9 cellular contexts compared by ENCODE assay signal in genomic region chr10:58511765-58512469, GRCh38. TPM values are rescaled to one million over a fixed set of nuclear protein-coding genes. Genes with fewer than 3 reads are reported as not detected.
DNase-seq lines count a peak whose midpoint lies in the region; TF ChIP-seq lines count a peak whose summit lies in the region.
"Had no signal": no experiment of that assay in that cellular context is flagged by ENCODE, and none has a peak within 500 bp of the region (broad histone marks: within the 10 kb centered on the region; RNA-seq: fewer than 3 reads in every experiment).

No MANE protein-coding gene starts in this region.

- no peaks in the 10 kb centered on the region for H3K27me3 Mint-ChIP-seq in neural progenitor cell (ENCODE audit: insufficient read depth, low read depth)

- H3K27ac ChIP-seq in neural progenitor cell = no peak overlapping the region
- H3K27ac ChIP-seq in OCI-LY7 (ENCODE audit: low read depth, low read length, poor library complexity, severe bottlenecking) = no peak overlapping the region

- TF ChIP-seq CTCF in BE2C (IDR thresholded peaks at IDR 0.05; ENCODE audit: low read depth, low read length) (no peak), fibroblast of mammary gland (conservative IDR thresholded peaks at IDR 0.05; ENCODE audit: control insufficient read depth, insufficient read depth, low read depth, low read length) (no peak), neural progenitor cell (IDR thresholded peaks at IDR 0.05) (no peak), OCI-LY7 (conservative IDR thresholded peaks at IDR 0.05; ENCODE audit: low read length) (no peak)

- DNase-seq in BE2C (no peak), NT2/D1 (ENCODE audit: low read depth, low spot score) (no peak), fibroblast of mammary gland (ENCODE audit: low read depth) (peak; percentile 38), neural progenitor cell (ENCODE audit: low spot score) (peak; percentile 20), NCI-H128 (lab: John Stamatoyannopoulos, UW; ENCODE audit: unreplicated experiment) (no peak), OCI-LY7 (ENCODE audit: low spot score) (no peak), SIG-M5 (lab: John Stamatoyannopoulos, UW) (no peak), NCI-H1417 treated with DMSO at 0.1 percent for 48 hours (lab: John Stamatoyannopoulos, UW) (no peak)

- H3K4me3 ChIP-seq in BE2C (ENCODE audit: low read depth, low read length) (peak overlapping the region; percentile 62), NT2/D1 (ENCODE audit: insufficient read length, low read depth) (peak overlapping the region; percentile 76), fibroblast of mammary gland (ENCODE audit: control insufficient read depth, low read depth, low read length) (peak overlapping the region; percentile 57), neural progenitor cell (peak overlapping the region; percentile 88), OCI-LY7 (ENCODE audit: low read depth, low read length, poor library complexity, severe bottlenecking) (no peak overlapping the region)

- H3K4me3 Mint-ChIP-seq in neural progenitor cell = peak overlapping the region; percentile 89

- H3K9me3 ChIP-seq in BE2C (no peaks in the 10 kb centered on the region), NT2/D1 (ENCODE audit: insufficient read depth, low read length) (no peaks in the 10 kb centered on the region), neural progenitor cell (ENCODE audit: low read depth) (no peaks in the 10 kb centered on the region), OCI-LY7 (ENCODE audit: low read length) (no peaks in the 10 kb centered on the region)
- H3K9me3 ChIP-seq: thyroid gland had no signal

- H3K36me3 Mint-ChIP-seq in neural progenitor cell = no peaks in the 10 kb centered on the region

- H3K4me1 Mint-ChIP-seq in neural progenitor cell = peaks cover 13% of the 10 kb centered on the region

- H2AFZ ChIP-seq in neural progenitor cell (replicated peaks) (no peak overlapping the region), OCI-LY7 (ENCODE audit: low read length) (no peak overlapping the region)

- H3K4me2 ChIP-seq in neural progenitor cell (peak overlapping the region; percentile 80), OCI-LY7 (ENCODE audit: low read length) (no peak overlapping the region)

- H3K9ac ChIP-seq in NT2/D1 (ENCODE audit: insufficient read length, low read depth) = peak overlapping the region; percentile 46
- no peak overlapping the region for H3K9ac ChIP-seq in neural progenitor cell

- H3K27me3 ChIP-seq in BE2C = no peaks in the 10 kb centered on the region
- H3K27me3 ChIP-seq in NT2/D1 (ENCODE audit: insufficient read depth, insufficient read length) = peaks cover 32% of the 10 kb centered on the region
- H3K27me3 ChIP-seq in neural progenitor cell = peaks cover 85% of the 10 kb centered on the region
- H3K27me3 ChIP-seq: thyroid gland had no signal

- H3K36me3 ChIP-seq in BE2C (no peaks in the 10 kb centered on the region), NT2/D1 (ENCODE audit: insufficient read depth, insufficient read length, low read length) (no peaks in the 10 kb centered on the region), neural progenitor cell (no peaks in the 10 kb centered on the region), OCI-LY7 (ENCODE audit: insufficient read depth, low read length) (no peaks in the 10 kb centered on the region)
- H3K36me3 ChIP-seq: thyroid gland had no signal

- H3K9me2 ChIP-seq in OCI-LY7 (ENCODE audit: insufficient read depth, low read length) = no peaks in the 10 kb centered on the region

- H3K79me2 ChIP-seq in neural progenitor cell (ENCODE audit: low read depth) (no peaks in the 10 kb centered on the region), OCI-LY7 (ENCODE audit: insufficient read depth, low read depth, low read length) (no peaks in the 10 kb centered on the region)

- H4K20me1 ChIP-seq in neural progenitor cell (ENCODE audit: low read depth) (peaks cover 9% of the 10 kb centered on the region), OCI-LY7 (ENCODE audit: insufficient read depth, low read length) (no peaks in the 10 kb centered on the region)

- no peaks in the 10 kb centered on the region; the same call in 1 of the 2 replicates for H3K4me1 ChIP-seq in BE2C
- no peaks in the 10 kb centered on the region for H3K4me1 ChIP-seq in NT2/D1 (ENCODE audit: insufficient read depth, insufficient read length)
- no peaks in the 10 kb centered on the region for H3K4me1 ChIP-seq in neural progenitor cell
- H3K4me1 ChIP-seq in OCI-LY7 (ENCODE audit: insufficient read depth, low read length, poor library complexity, severe bottlenecking) = no peaks in the 10 kb centered on the region
- H3K4me1 ChIP-seq: thyroid gland had no signal

- H3F3A ChIP-seq in neural progenitor cell (ENCODE audit: low read depth) = peaks cover 5% of the 10 kb centered on the region

- intact Hi-C loops in OCI-LY7 (cut with micrococcal nuclease; ENCODE audit: unreplicated experiment) = no loop called here

- CTCF ChIA-PET in OCI-LY7 (lab: Charles Lee; ENCODE audit: unreplicated experiment) = no interaction called here

- no peak overlapping the region for H3K27ac Mint-ChIP-seq in neural progenitor cell

- H3K9me3 Mint-ChIP-seq in neural progenitor cell = no peaks in the 10 kb centered on the region

- no TSS peak for BruUV-seq in OCI-LY7 (replicated peaks; lab: Mats Ljungman, UMichigan)

- POLR2A ChIA-PET in OCI-LY7 (lab: Charles Lee) = interaction anchor here (0.6 kb wide), 1 partner anchor 168 kb away, joined by 3 read pairs; no protein-coding TSS in a partner anchor

RNA-seq across cellular contexts. Expression of gene BICC1, which starts 0.8 kb away (rescaled TPM):
- 4.8 TPM for polyA plus RNA-seq in BE2C (2012; ENCODE audit: insufficient read depth, insufficient read length, low read depth)
- 0.25 and 0.41 TPM in 2 replicates for total RNA-seq in neural progenitor cell (ENCODE audit: low replicate concordance)
- total RNA-seq in OCI-LY7 (2014; rRNA removed; shearing (Covaris generic)) = not detected in 2 replicates
- not detected in 2 replicates for total RNA-seq in OCI-LY7 (2022)

Comparison
In these comparisons a context has a peak if more than half of its experiments do, and no peak if none do; other contexts are left out.
1. DNase-seq: peak in fibroblast of mammary gland (single experiment) and neural progenitor cell (single experiment); none in BE2C (single experiment), NT2/D1 (single experiment), NCI-H128 (single experiment), OCI-LY7 (single experiment), SIG-M5 (single experiment) and NCI-H1417 treated with DMSO at 0.1 percent for 48 hours (single experiment).